ENCODE assay signal across 12 cellular contexts in the genomic region with DNA sequence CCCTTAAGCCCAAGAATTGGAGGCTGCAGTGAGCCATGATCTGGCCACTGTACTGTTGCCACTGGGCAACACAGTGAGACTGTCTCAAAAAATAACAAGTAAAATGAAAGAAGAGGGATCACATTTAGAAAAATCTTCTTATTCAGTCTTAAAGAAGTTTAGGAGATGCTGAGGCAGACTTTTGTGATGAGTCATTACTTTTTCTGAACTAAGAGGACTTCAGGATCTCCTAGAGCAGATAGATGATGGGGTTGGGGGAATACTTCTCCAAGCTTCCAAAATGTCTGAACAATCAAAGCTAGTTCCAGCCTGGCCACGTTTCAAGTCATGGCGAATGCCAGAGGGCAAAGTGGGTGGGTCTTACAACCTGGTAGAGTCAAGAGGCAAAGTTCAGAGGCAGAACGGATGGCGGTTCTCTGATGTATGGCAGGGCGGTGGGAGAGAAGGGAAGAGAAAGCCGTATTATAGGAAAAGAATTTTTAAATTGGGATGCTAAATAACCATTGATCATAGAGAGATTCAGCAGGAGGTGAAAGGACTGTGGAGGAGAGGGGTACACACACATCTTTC. TPM values are rescaled to one million over a fixed set of nuclear protein-coding genes. Genes with fewer than 3 reads are reported as not detected.
DNase-seq lines count a peak whose midpoint lies in the region; ATAC-seq and TF ChIP-seq lines count a peak whose summit lies in the region.
"Had no signal": no experiment of that assay in that cellular context is flagged by ENCODE, and none has a peak within 500 bp of the region (broad histone marks: within the 10 kb centered on the region; RNA-seq: fewer than 3 reads in every experiment).

No MANE protein-coding gene starts in this region.

- 38% methylated on average over 6 of the region's 6 CpGs for WGBS in right lobe of liver (ENCODE audit: insufficient coverage, low coverage, low lambda C conversion rate, missing lambda C conversion rate)

- ATAC-seq in activated naive CD8-positive, alpha-beta T cell treated with anti-CD3 and anti-CD28 coated beads, Interleukin-2, amount 50 U/mL, for 24 hours = no peak
- peak; percentile 12 to 62 (median 38) for ATAC-seq in right lobe of liver
- ATAC-seq in thoracic aorta (ENCODE audit: insufficient number of reproducible peaks, low FRiP score, low read depth) = no peak

- peak in 1 of 4 donors; percentile 17 for TF ChIP-seq CTCF in right lobe of liver (IDR thresholded peaks at IDR 0.05)
- no peak for TF ChIP-seq CTCF in thoracic aorta (IDR thresholded peaks at IDR 0.05)

- peaks cover 28% of the 10 kb centered on the region for H3K4me1 Mint-ChIP-seq in activated naive CD8-positive, alpha-beta T cell (ENCODE audit: low read depth)
- H3K4me1 Mint-ChIP-seq in activated naive CD8-positive, alpha-beta T cell treated with anti-CD3 and anti-CD28 coated beads, Interleukin-2, amount 50 U/mL, for 24 hours = peaks cover 26% of the 10 kb centered on the region

- H3K9me3 Mint-ChIP-seq in activated naive CD8-positive, alpha-beta T cell (ENCODE audit: low read depth) = no peaks in the 10 kb centered on the region
- H3K9me3 Mint-ChIP-seq in activated naive CD8-positive, alpha-beta T cell treated with anti-CD3 and anti-CD28 coated beads, Interleukin-2, amount 50 U/mL, for 24 hours = peaks cover 7% of the 10 kb centered on the region

- H3K27ac Mint-ChIP-seq in activated naive CD8-positive, alpha-beta T cell = peak overlapping the region; percentile 10
- H3K27ac Mint-ChIP-seq in activated naive CD8-positive, alpha-beta T cell treated with anti-CD3 and anti-CD28 coated beads, Interleukin-2, amount 50 U/mL, for 24 hours = no peak overlapping the region

- peak overlapping the region in 2 of 3 donors; percentile 62 for H3K4me3 ChIP-seq in right lobe of liver
- H3K4me3 ChIP-seq in thoracic aorta = no peak overlapping the region

- no peaks in the 10 kb centered on the region for H3K27me3 ChIP-seq in right lobe of liver
- no peaks in the 10 kb centered on the region for H3K27me3 ChIP-seq in thoracic aorta (replicated peaks; ENCODE audit: insufficient read depth)
- H3K27me3 ChIP-seq: brain microvascular endothelial cell had no signal

- peak overlapping the region; percentile 57 for H3K4me3 Mint-ChIP-seq in activated naive CD8-positive, alpha-beta T cell
- no peak overlapping the region for H3K4me3 Mint-ChIP-seq in activated naive CD8-positive, alpha-beta T cell treated with anti-CD3 and anti-CD28 coated beads, Interleukin-2, amount 50 U/mL, for 24 hours

- no peaks in the 10 kb centered on the region for H3K9me3 ChIP-seq in right lobe of liver
- no peaks in the 10 kb centered on the region for H3K9me3 ChIP-seq in thoracic aorta

- H3K27ac ChIP-seq in angular gyrus (ENCODE audit: low read depth, low read length) (peak overlapping the region; percentile 29), right lobe of liver (peak overlapping the region in 2 of 3 donors; percentile 85 to 86), thoracic aorta (peak overlapping the region; percentile 96 to 97)
- H3K27ac ChIP-seq: brain microvascular endothelial cell had no signal

- no peak for DNase-seq in activated naive CD8-positive, alpha-beta T cell treated with anti-CD3 and anti-CD28 coated beads, Interleukin-2, amount 50 U/mL, for 24 hours
- DNase-seq in right lobe of liver = peak; percentile 65 to 91 (median 84)
- no peak for DNase-seq in thoracic aorta (ENCODE audit: low spot score)
- DNase-seq in NCI-H345 treated with DMSO at 0.1 percent for 48 hours (lab: John Stamatoyannopoulos, UW; ENCODE audit: unreplicated experiment) = no peak
- DNase-seq in RPMI8226 = no peak
- DNase-seq in DMS79 (lab: John Stamatoyannopoulos, UW) = no peak
- DNase-seq: brain microvascular endothelial cell, KG1, NCI-H2107, OCI-M1 had no signal

- H3K4me1 ChIP-seq in right lobe of liver (peaks cover 0 to 43% (median 13%) of the 10 kb centered on the region in 4 donors), thoracic aorta (ENCODE audit: control insufficient read depth in 1 of 2, low read depth in 2 of 2) (peaks cover 10 to 22% of the 10 kb centered on the region in 2 donors)

- no peaks in the 10 kb centered on the region for H3K36me3 ChIP-seq in right lobe of liver
- no peaks in the 10 kb centered on the region for H3K36me3 ChIP-seq in thoracic aorta

- TF ChIP-seq POLR2A in right lobe of liver (IDR thresholded peaks at IDR 0.05) = peak; percentile 62

- H3K27me3 Mint-ChIP-seq in activated naive CD8-positive, alpha-beta T cell = no peaks in the 10 kb centered on the region
- peaks cover 7% of the 10 kb centered on the region for H3K27me3 Mint-ChIP-seq in activated naive CD8-positive, alpha-beta T cell treated with anti-CD3 and anti-CD28 coated beads, Interleukin-2, amount 50 U/mL, for 24 hours

- H3K36me3 Mint-ChIP-seq in activated naive CD8-positive, alpha-beta T cell = no peaks in the 10 kb centered on the region
- H3K36me3 Mint-ChIP-seq in activated naive CD8-positive, alpha-beta T cell treated with anti-CD3 and anti-CD28 coated beads, Interleukin-2, amount 50 U/mL, for 24 hours (ENCODE audit: low read depth) = peaks cover 4% of the 10 kb centered on the region

- intact Hi-C loops in right lobe of liver (cut with DNase I) = no loop called here

RNA-seq across cellular contexts. Expression of a gene that starts 2.1 kb away (rescaled TPM):
- total RNA-seq in right lobe of liver = 1 to 10 TPM; 2.0 to 8.4 (median 4.4) TPM
- total RNA-seq in thoracic aorta = 1 to 10 TPM; 5.2 to 9.7 TPM

RNA-seq across cellular contexts. Expression of a gene that starts 7.6 kb away (rescaled TPM):
- total RNA-seq in right lobe of liver (1 to 10 TPM in 5 of 6 experiments, not detected in 1; 1.7 to 5.7 (median 3.8) TPM), thoracic aorta (10 to 100 TPM in 1 of 2 donors, 1 to 10 TPM in 1; 6.8 to 27.9 TPM)

RNA-seq across cellular contexts. Expression of a gene that starts 11.4 kb away (rescaled TPM):
- 10 to 100 TPM; 61.2 to 92.0 (median 81.1) TPM for total RNA-seq in right lobe of liver
- total RNA-seq in thoracic aorta = 10 to 100 TPM; 77.5 to 84.5 TPM

RNA-seq across cellular contexts. Expression of a gene that starts 13.4 kb away (rescaled TPM):
- total RNA-seq in right lobe of liver (10 to 100 TPM; 22.9 to 30.5 (median 25.0) TPM), thoracic aorta (10 to 100 TPM; 30.1 to 39.5 TPM)

RNA-seq across cellular contexts. Expression of a gene that starts 22.6 kb away (rescaled TPM):
- 1 to 10 TPM in 2 of 6 experiments, under 1 TPM in 3, not detected in 1; 0.20 to 4.8 (median 0.56) TPM for total RNA-seq in right lobe of liver
- total RNA-seq in thoracic aorta = not detected

Comparison
In these comparisons a context has a peak if more than half of its experiments do, and no peak if none do; other contexts are left out.
1. ATAC-seq: peak in right lobe of liver (4 of 4); none in activated naive CD8-positive, alpha-beta T cell treated with anti-CD3 and anti-CD28 coated beads, Interleukin-2, amount 50 U/mL, for 24 hours (single experiment) and thoracic aorta (single experiment).
2. DNase-seq: peak in right lobe of liver (3 of 3); none in activated naive CD8-positive, alpha-beta T cell treated with anti-CD3 and anti-CD28 coated beads, Interleukin-2, amount 50 U/mL, for 24 hours (single experiment), thoracic aorta (single experiment), NCI-H345 treated with DMSO at 0.1 percent for 48 hours (single experiment), RPMI8226 (single experiment) and DMS79 (single experiment).
3. H3K27ac ChIP-seq: peak in every context shown above with its lines; median percentile 96 in thoracic aorta; 86 in right lobe of liver; 29 in angular gyrus.